Comparison of ENCODE assay signal across 1 cellular context in the genomic region with DNA sequence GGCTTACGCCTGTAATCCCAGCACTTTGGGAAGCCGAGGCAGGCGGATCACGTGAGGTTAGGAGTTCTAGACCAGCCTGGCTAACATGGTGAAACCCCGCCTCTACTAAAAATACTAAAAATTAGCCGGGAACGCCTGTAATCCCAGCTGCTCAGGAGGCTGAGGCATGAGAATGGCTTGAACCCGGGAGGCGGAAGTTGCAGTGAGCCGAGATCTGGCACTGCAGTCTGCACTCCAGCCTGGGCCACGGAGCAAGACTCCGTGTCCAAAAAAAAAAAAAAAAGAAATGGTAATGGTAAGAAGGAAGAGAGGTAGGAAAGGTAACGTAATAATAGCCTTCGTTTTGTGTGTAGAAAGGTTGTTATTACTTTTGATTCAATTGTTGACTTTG.
TF ChIP-seq lines count a peak whose summit lies in the region.

No MANE protein-coding gene starts in this region.

TF ChIP-seq in IMR-90, 13 proteins besides CTCF, POLR2A, EP300 and RAD21:
- TF ChIP-seq MXI1 (IDR thresholded peaks at IDR 0.05; ENCODE audit: borderline replicate concordance, low read depth, low read length) (no peak), RCOR1 (IDR thresholded peaks at IDR 0.05; ENCODE audit: insufficient replicate concordance, low read length) (no peak), RFX5 (IDR thresholded peaks at IDR 0.05; ENCODE audit: low read depth, low read length) (no peak), BHLHE40 (IDR thresholded peaks at IDR 0.05; ENCODE audit: low read depth, low read length) (peak; percentile 8; the same call in 1 of the 2 replicates)
- TF ChIP-seq, protein P1, sequence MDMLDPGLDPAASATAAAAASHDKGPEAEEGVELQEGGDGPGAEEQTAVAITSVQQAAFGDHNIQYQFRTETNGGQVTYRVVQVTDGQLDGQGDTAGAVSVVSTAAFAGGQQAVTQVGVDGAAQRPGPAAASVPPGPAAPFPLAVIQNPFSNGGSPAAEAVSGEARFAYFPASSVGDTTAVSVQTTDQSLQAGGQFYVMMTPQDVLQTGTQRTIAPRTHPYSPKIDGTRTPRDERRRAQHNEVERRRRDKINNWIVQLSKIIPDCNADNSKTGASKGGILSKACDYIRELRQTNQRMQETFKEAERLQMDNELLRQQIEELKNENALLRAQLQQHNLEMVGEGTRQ (IDR thresholded peaks at IDR 0.05; ENCODE audit: low read depth, low read length): peak; percentile 39; the same call in 1 of the 2 replicates
